9 cellular contexts compared by ENCODE assay signal in the genomic region with DNA sequence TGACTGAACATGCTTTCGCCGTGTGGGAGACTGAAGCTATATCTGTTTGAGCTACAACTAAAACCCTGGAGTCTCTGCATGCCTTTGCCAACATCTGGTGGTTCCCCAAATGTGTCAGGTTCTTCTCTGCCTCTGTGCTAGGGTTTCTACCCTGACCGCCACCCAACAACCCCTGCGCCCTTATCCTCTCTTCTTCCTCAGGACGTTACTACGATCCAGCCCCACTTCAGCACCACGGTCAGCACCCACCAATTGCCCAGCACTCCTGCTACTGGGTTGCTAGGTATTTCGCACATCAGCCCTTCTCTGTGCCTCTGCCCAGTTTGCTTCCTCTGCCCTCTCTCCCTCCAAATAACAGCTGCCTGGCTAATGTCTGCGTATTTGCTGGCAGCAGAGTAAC.
DNase-seq lines count a peak whose midpoint lies in the region; ATAC-seq and TF ChIP-seq lines count a peak whose summit lies in the region.
"Had no signal": no experiment of that assay in that cellular context is flagged by ENCODE, and none has a peak within 500 bp of the region (broad histone marks: within the 10 kb centered on the region; RNA-seq: fewer than 3 reads in every experiment).

No MANE protein-coding gene starts in this region.

- POLR2A ChIA-PET in GM10248 (lab: Yijun Ruan, JAX), result no interaction called here

- CTCF ChIA-PET in GM10248 (lab: Yijun Ruan, JAX), result no interaction called here

- no peak for ATAC-seq in mucosa of descending colon

- no peak for TF ChIP-seq CTCF in GM10248 (IDR thresholded peaks at IDR 0.05; ENCODE audit: control extremely low read depth, extremely low read depth, low read depth, missing control alignments)
- no peak for TF ChIP-seq CTCF in mucosa of descending colon (IDR thresholded peaks at IDR 0.05)
- no peak for TF ChIP-seq CTCF in coronary artery (IDR thresholded peaks at IDR 0.05)

- no peak overlapping the region for H3K27ac ChIP-seq in coronary artery

- no peaks in the 10 kb centered on the region for H3K36me3 ChIP-seq in mucosa of descending colon (ENCODE audit: low read depth)

- H3K9me3 ChIP-seq in mucosa of descending colon, result no peaks in the 10 kb centered on the region

- intact Hi-C loops in mucosa of descending colon (cut with DNase I, micrococcal nuclease), result no loop called here

- no peaks in the 10 kb centered on the region for H3K4me1 ChIP-seq in mucosa of descending colon (ENCODE audit: low read depth)

- peak; percentile 18 for DNase-seq in GM10248 (ENCODE audit: extremely low spot score)
- DNase-seq in LHCN-M2 (ENCODE audit: low read depth), result peak; percentile 66
- peak; percentile 11 for DNase-seq in amniotic epithelial cell (ENCODE audit: low read depth)
- DNase-seq in mucosa of descending colon, result peak in 2 of 3 donors; percentile 39 to 40
- DNase-seq in amniotic stem cell (lab: John Stamatoyannopoulos, UW), result no peak
- no peak for DNase-seq in NCI-H128 (lab: John Stamatoyannopoulos, UW; ENCODE audit: unreplicated experiment)
- DNase-seq in activated T-cell treated with anti-CD3 and anti-CD28 coated beads, Interleukin-2, amount 50 U/mL, for 1 hour, result no peak
- DNase-seq in coronary artery (ENCODE audit: low spot score), result no peak
- DNase-seq: NCI-H2171 treated with DMSO at 0.1 percent for 48 hours had no signal

- H3K4me3 ChIP-seq in mucosa of descending colon, result no peak overlapping the region
- H3K4me3 ChIP-seq in coronary artery, result no peak overlapping the region

Comparison
In these comparisons a context has a peak if more than half of its experiments do, and no peak if none do; other contexts are left out.
1. DNase-seq: peak in GM10248 (single experiment), LHCN-M2 (single experiment), amniotic epithelial cell (single experiment) and mucosa of descending colon (2 of 3); none in amniotic stem cell (single experiment), NCI-H128 (single experiment), activated T-cell treated with anti-CD3 and anti-CD28 coated beads, Interleukin-2, amount 50 U/mL, for 1 hour (single experiment) and coronary artery (single experiment).